In the genomic region with DNA sequence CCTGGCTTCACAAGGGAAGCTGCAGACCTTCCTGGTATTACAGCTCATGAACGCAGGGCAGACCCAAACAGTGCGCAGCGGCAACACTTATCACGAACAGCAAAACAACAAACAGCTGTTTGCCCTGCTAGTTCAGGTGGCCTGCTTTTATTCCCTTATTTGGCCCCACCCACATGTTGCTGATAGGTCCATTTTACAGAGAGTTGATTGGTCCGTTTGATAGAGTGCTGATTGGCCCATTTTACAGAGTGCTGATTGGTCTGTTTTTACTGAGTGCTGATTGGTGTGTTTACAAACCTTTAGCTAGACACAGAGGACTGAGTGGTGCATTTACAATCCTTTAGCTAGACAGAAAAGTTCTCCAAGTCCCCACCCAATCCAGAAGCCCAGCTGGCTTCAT, we compare ENCODE assay signal across 4 cellular contexts. TPM values are rescaled to one million over a fixed set of nuclear protein-coding genes. Genes with fewer than 3 reads are reported as not detected.
"Had no signal": no experiment of that assay in that cellular context is flagged by ENCODE, and none has a peak within 500 bp of the region (broad histone marks: within the 10 kb centered on the region; RNA-seq: fewer than 3 reads in every experiment).

No MANE protein-coding gene starts in this region.

RNA-seq across cellular contexts. Expression of a gene that starts 8.9 kb away (rescaled TPM):
- total RNA-seq: HepG2, HFFc6, HT1080 had no signal
- polyA plus RNA-seq: HepG2, IgD-negative memory B cell had no signal
